In genomic region chr21:43355925-43356289, GRCh38 we compare ENCODE assay signal across 13 cellular contexts.
A peak's percentile ranks its signal among the peaks of the same experiment; 100 is the strongest.
DNase-seq lines count a peak whose midpoint lies in the region; ATAC-seq and TF ChIP-seq lines count a peak whose summit lies in the region.
"Had no signal": no experiment of that assay in that cellular context is flagged by ENCODE, and none has a peak within 500 bp of the region (broad histone marks: within the 10 kb centered on the region; RNA-seq: fewer than 3 reads in every experiment).

No MANE protein-coding gene starts in this region.

- peak; percentile 19 to 23 for DNase-seq in activated T-cell treated with anti-CD3 and anti-CD28 coated beads, Interleukin-2, amount 50 U/mL, for 72 hours
- DNase-seq in activated T-cell treated with anti-CD3 and anti-CD28 coated beads for 4 hours (no peak), GM13976 (ENCODE audit: low spot score) (peak; percentile 64), Peyer's patch (peak in 2 of 3 donors; percentile 49 to 67), psoas muscle (no peak), esophagus squamous epithelium (lab: John Stamatoyannopoulos, UW) (no peak), left ventricle myocardium superior (no peak)
- no peak for DNase-seq in activated CD8-positive, alpha-beta memory T cell treated with anti-CD3 and anti-CD28 coated beads, Interleukin-2, amount 50 U/mL, for 48 hours
- DNase-seq: colonic mucosa; H7; NCI-H2029; stimulated activated naive CD4-positive, alpha-beta T cell had no signal

- 71 to 77% (median 74%) methylated on average over 7 of the region's 7 CpGs for WGBS in psoas muscle, 3 donors
- no CpG with 5 or more reads among the region's 7 CpGs for WGBS in esophagus squamous epithelium, 2 donors

- no peak overlapping the region for H3K4me3 Mint-ChIP-seq in activated T-cell treated with anti-CD3 and anti-CD28 coated beads, Interleukin-2, amount 50 U/mL, for 72 hours

- H3K27me3 Mint-ChIP-seq in activated T-cell treated with anti-CD3 and anti-CD28 coated beads, Interleukin-2, amount 50 U/mL, for 72 hours (ENCODE audit: low read depth): peaks cover under 1% of the 10 kb centered on the region

- intact Hi-C loops in psoas muscle (cut with DNase I): no loop called here
- intact Hi-C loops in esophagus squamous epithelium (cut with DNase I): no loop called here
- intact Hi-C loops in left ventricle myocardium superior (cut with micrococcal nuclease): no loop called here

- peak overlapping the region in 1 of 4 donors; percentile 58 for H3K27ac ChIP-seq in Peyer's patch
- H3K27ac ChIP-seq in psoas muscle: no peak overlapping the region
- H3K27ac ChIP-seq in esophagus squamous epithelium: peak overlapping the region in 1 of 4 donors; percentile 48
- H3K27ac ChIP-seq: colonic mucosa, pancreas had no signal

- in situ Hi-C loops in GM13976 (cut with MboI; ENCODE audit: low sequenced_read_pairs, unreplicated experiment): no loop called here

- H3K27ac Mint-ChIP-seq in activated T-cell treated with anti-CD3 and anti-CD28 coated beads, Interleukin-2, amount 50 U/mL, for 72 hours: no peak overlapping the region

- no peaks in the 10 kb centered on the region for H3K9me3 Mint-ChIP-seq in activated T-cell treated with anti-CD3 and anti-CD28 coated beads, Interleukin-2, amount 50 U/mL, for 72 hours

- peaks cover 0 to 12% (median 2%) of the 10 kb centered on the region in 4 donors for H3K4me1 ChIP-seq in Peyer's patch
- H3K4me1 ChIP-seq in psoas muscle: peaks cover 2% of the 10 kb centered on the region
- peaks cover 2 to 26% (median 2%) of the 10 kb centered on the region in 3 donors for H3K4me1 ChIP-seq in esophagus squamous epithelium
- H3K4me1 ChIP-seq: colonic mucosa, pancreas had no signal

- H3K27me3 ChIP-seq in Peyer's patch (no peaks in the 10 kb centered on the region), psoas muscle (ENCODE audit: insufficient read depth in 3 of 3, low read length in 2 of 3) (no peaks in the 10 kb centered on the region), esophagus squamous epithelium (no peaks in the 10 kb centered on the region)
- H3K27me3 ChIP-seq: colonic mucosa, pancreas had no signal

- TF ChIP-seq POLR2A in Peyer's patch (IDR thresholded peaks at IDR 0.05) (no peak), esophagus squamous epithelium (IDR thresholded peaks at IDR 0.05) (no peak)

- no peak overlapping the region for H3K4me3 ChIP-seq in Peyer's patch
- no peak overlapping the region for H3K4me3 ChIP-seq in psoas muscle
- no peak overlapping the region for H3K4me3 ChIP-seq in esophagus squamous epithelium
- H3K4me3 ChIP-seq: colonic mucosa, pancreas had no signal

- H3K36me3 ChIP-seq in Peyer's patch (no peaks in the 10 kb centered on the region), psoas muscle (ENCODE audit: insufficient read depth in 1 of 2, low read depth in 1 of 2) (no peaks in the 10 kb centered on the region), esophagus squamous epithelium (no peaks in the 10 kb centered on the region)
- H3K36me3 ChIP-seq: colonic mucosa, pancreas had no signal

- no peak for TF ChIP-seq CTCF in GM13976 (IDR thresholded peaks at IDR 0.05; ENCODE audit: borderline replicate concordance, control extremely low read depth, extremely low read depth, insufficient read depth, missing control alignments)
- peak in 1 of 6 experiments; percentile 13 for TF ChIP-seq CTCF in Peyer's patch (IDR thresholded peaks at IDR 0.05)
- no peak for TF ChIP-seq CTCF in psoas muscle (IDR thresholded peaks at IDR 0.05)
- TF ChIP-seq CTCF in esophagus squamous epithelium (IDR thresholded peaks at IDR 0.05): no peak

- H3K9me3 ChIP-seq in Peyer's patch (no peaks in the 10 kb centered on the region), psoas muscle (no peaks in the 10 kb centered on the region), esophagus squamous epithelium (no peaks in the 10 kb centered on the region)
- H3K9me3 ChIP-seq: colonic mucosa, pancreas had no signal

- H3K36me3 Mint-ChIP-seq in activated T-cell treated with anti-CD3 and anti-CD28 coated beads, Interleukin-2, amount 50 U/mL, for 72 hours (ENCODE audit: insufficient read depth in 2 of 2): no peaks in the 10 kb centered on the region

- peaks cover 18% of the 10 kb centered on the region for H3K4me1 Mint-ChIP-seq in activated T-cell treated with anti-CD3 and anti-CD28 coated beads, Interleukin-2, amount 50 U/mL, for 72 hours (ENCODE audit: low read depth)

- ATAC-seq in activated T-cell treated with anti-CD3 and anti-CD28 coated beads, Interleukin-2, amount 50 U/mL, for 72 hours (replicated peaks in 1 of 2): peak; percentile 24 to 46
- ATAC-seq in psoas muscle (peak in 3 of 4 donors; percentile 17 to 42 (median 34)), left ventricle myocardium superior (no peak)

Comparison
In these comparisons a context has a peak if more than half of its experiments do, and no peak if none do; other contexts are left out.
1. DNase-seq: peak in activated T-cell treated with anti-CD3 and anti-CD28 coated beads, Interleukin-2, amount 50 U/mL, for 72 hours (2 of 2), GM13976 (single experiment) and Peyer's patch (2 of 3); none in activated T-cell treated with anti-CD3 and anti-CD28 coated beads for 4 hours (single experiment), psoas muscle (0 of 2), activated CD8-positive, alpha-beta memory T cell treated with anti-CD3 and anti-CD28 coated beads, Interleukin-2, amount 50 U/mL, for 48 hours (single experiment), esophagus squamous epithelium (single experiment) and left ventricle myocardium superior (single experiment).